Comparison of ENCODE assay signal across 17 cellular contexts in genomic region chr19:14150770-14151661, GRCh38. TPM values are rescaled to one million over a fixed set of nuclear protein-coding genes. Genes with fewer than 3 reads are reported as not detected.
A peak's percentile ranks its signal among the peaks of the same experiment; 100 is the strongest.
DNase-seq lines count a peak whose midpoint lies in the region; ATAC-seq and TF ChIP-seq lines count a peak whose summit lies in the region.
"Had no signal": no experiment of that assay in that cellular context is flagged by ENCODE, and none has a peak within 500 bp of the region (broad histone marks: within the 10 kb centered on the region; RNA-seq: fewer than 3 reads in every experiment).

No MANE protein-coding gene starts in this region.

- DNase-seq in activated naive CD4-positive, alpha-beta T cell treated with anti-CD3 and anti-CD28 coated beads for 36 hours, result no peak
- DNase-seq in activated naive CD4-positive, alpha-beta T cell (lab: John Stamatoyannopoulos, UW), result no peak
- no peak for DNase-seq in CD4-positive, alpha-beta memory T cell
- DNase-seq in esophagus squamous epithelium (lab: John Stamatoyannopoulos, UW) (no peak), gastrocnemius medialis (no peak), NCI-H2171 treated with DMSO at 0.1 percent for 48 hours (lab: John Stamatoyannopoulos, UW) (no peak), trophoblast cell (no peak), HPDE6-E6E7 (ENCODE audit: extremely low spot score) (no peak)
- DNase-seq: aorta; H9; KG1; NCI-H526 treated with DMSO at 0.1 percent for 48 hours; PC-3; stimulated activated CD4-positive, alpha-beta T cell treated with anti-CD3 and anti-CD28 coated beads, Interleukin-15, amount 100 ng/mL, for 24 hours had no signal

- peak overlapping the region; percentile 24 for H3K27ac Mint-ChIP-seq in activated naive CD4-positive, alpha-beta T cell treated with anti-CD3 and anti-CD28 coated beads for 36 hours
- peak overlapping the region; percentile 37 to 99 (median 97) for H3K27ac Mint-ChIP-seq in CD4-positive, alpha-beta memory T cell
- H3K27ac Mint-ChIP-seq: stimulated activated naive CD8-positive, alpha-beta T cell treated with anti-CD3 and anti-CD28 coated beads, Interleukin-15, Interleukin-2, amounts not matched to agents 100 ng/mL and 50 ng/mL, for 24 hours had no signal

- H2AFZ ChIP-seq in trophoblast cell (ENCODE audit: insufficient read depth, low read length, poor library complexity), result no peak overlapping the region

- peaks cover 10% of the 10 kb centered on the region for H3K36me3 ChIP-seq in CD4-positive, alpha-beta memory T cell (ENCODE audit: insufficient read depth, low read length)
- peaks cover 0 to 46% (median 4%) of the 10 kb centered on the region in 3 donors for H3K36me3 ChIP-seq in esophagus squamous epithelium
- no peaks in the 10 kb centered on the region for H3K36me3 ChIP-seq in gastrocnemius medialis
- H3K36me3 ChIP-seq in trophoblast cell (ENCODE audit: control insufficient read depth in 1 of 2, insufficient read depth in 2 of 2, low read length in 2 of 2), result no peaks in the 10 kb centered on the region

- H3K4me1 ChIP-seq in CD4-positive, alpha-beta memory T cell (ENCODE audit: insufficient read depth, low read length), result peaks cover 31% of the 10 kb centered on the region
- H3K4me1 ChIP-seq in esophagus squamous epithelium, result peaks cover 25 to 34% (median 29%) of the 10 kb centered on the region in 3 donors
- peaks cover 11 to 19% of the 10 kb centered on the region in 2 donors for H3K4me1 ChIP-seq in gastrocnemius medialis
- peaks cover 7% of the 10 kb centered on the region in 2 experiments for H3K4me1 ChIP-seq in trophoblast cell (ENCODE audit: control insufficient read depth in 1 of 2, insufficient read depth in 2 of 2, low read length in 2 of 2)

- no peaks in the 10 kb centered on the region for H3K27me3 ChIP-seq in CD4-positive, alpha-beta memory T cell (ENCODE audit: insufficient read depth, low read length)
- H3K27me3 ChIP-seq in esophagus squamous epithelium (no peaks in the 10 kb centered on the region), gastrocnemius medialis (no peaks in the 10 kb centered on the region), trophoblast cell (ENCODE audit: insufficient read depth, low read length) (no peaks in the 10 kb centered on the region)

- intact Hi-C loops in activated naive CD4-positive, alpha-beta T cell treated with anti-CD3 and anti-CD28 coated beads for 36 hours (cut with micrococcal nuclease), result no loop called here
- intact Hi-C loops in CD4-positive, alpha-beta memory T cell (cut with micrococcal nuclease), result no loop called here
- intact Hi-C loops in esophagus squamous epithelium (cut with DNase I) (no loop called here), gastrocnemius medialis (cut with DNase I; ENCODE audit: low total_unique reads) (no loop called here)

- no peaks in the 10 kb centered on the region for H3K79me2 ChIP-seq in trophoblast cell (ENCODE audit: control insufficient read depth, insufficient read depth, low read length, poor library complexity)

- TF ChIP-seq POLR2A in esophagus squamous epithelium (IDR thresholded peaks at IDR 0.05) (no peak), gastrocnemius medialis (IDR thresholded peaks at IDR 0.05) (no peak)

- CTCF ChIA-PET in activated naive CD4-positive, alpha-beta T cell treated with anti-CD3 and anti-CD28 coated beads for 36 hours (lab: Charles Lee), result interaction anchor here (0.6 to 2.1 kb wide), 2 partner anchors 14 to 197 kb away, joined by 3 to 13 read pairs; partner anchors contain the start of gene ASF1B
- CTCF ChIA-PET in CD4-positive, alpha-beta memory T cell (lab: Charles Lee; ENCODE audit: partially characterized antibody), result interaction anchor here (1.9 to 4.3 kb wide), 2 partner anchors 15 to 17 kb away, joined by 5 to 29 read pairs; partner anchors contain the start of gene ASF1B

- no peak overlapping the region for H3K14ac ChIP-seq in trophoblast cell (ENCODE audit: low read length)

- H2BK12ac ChIP-seq in trophoblast cell (ENCODE audit: low read length), result no peak overlapping the region

- H3K79me1 ChIP-seq in trophoblast cell (ENCODE audit: low read length), result peaks cover 2% of the 10 kb centered on the region

- no peak overlapping the region for H4K91ac ChIP-seq in trophoblast cell (ENCODE audit: low read depth, low read length)

- no peak overlapping the region for H2BK120ac ChIP-seq in trophoblast cell (ENCODE audit: insufficient read depth, low read length, poor library complexity)

- no peak overlapping the region for H3K4ac ChIP-seq in trophoblast cell (ENCODE audit: low read depth, low read length)

- no peak overlapping the region for H3K4me2 ChIP-seq in trophoblast cell (ENCODE audit: low read length)

- no peak overlapping the region for H3K18ac ChIP-seq in trophoblast cell (ENCODE audit: low read length)

- peaks cover 4% of the 10 kb centered on the region for H3K36me3 Mint-ChIP-seq in activated naive CD4-positive, alpha-beta T cell treated with anti-CD3 and anti-CD28 coated beads for 36 hours (ENCODE audit: low read depth)
- peaks cover 4 to 13% of the 10 kb centered on the region in 2 donors for H3K36me3 Mint-ChIP-seq in CD4-positive, alpha-beta memory T cell

- no peak overlapping the region for H2AK5ac ChIP-seq in trophoblast cell (ENCODE audit: low read length)

- H3K4me1 Mint-ChIP-seq in activated naive CD4-positive, alpha-beta T cell treated with anti-CD3 and anti-CD28 coated beads for 36 hours (ENCODE audit: low read depth), result peaks cover 40% of the 10 kb centered on the region
- peaks cover 17 to 39% (median 24%) of the 10 kb centered on the region in 4 donors for H3K4me1 Mint-ChIP-seq in CD4-positive, alpha-beta memory T cell

- no peak overlapping the region for H3K23ac ChIP-seq in trophoblast cell (ENCODE audit: low read length)

- H3K27me3 Mint-ChIP-seq in activated naive CD4-positive, alpha-beta T cell treated with anti-CD3 and anti-CD28 coated beads for 36 hours (ENCODE audit: low read depth), result no peaks in the 10 kb centered on the region
- H3K27me3 Mint-ChIP-seq in CD4-positive, alpha-beta memory T cell, result no peaks in the 10 kb centered on the region
- H3K27me3 Mint-ChIP-seq: progenitor cell of endocrine pancreas; stimulated activated naive CD8-positive, alpha-beta T cell treated with anti-CD3 and anti-CD28 coated beads, Interleukin-15, Interleukin-2, amounts not matched to agents 100 ng/mL and 50 ng/mL, for 24 hours had no signal

- H3K27ac ChIP-seq in CD4-positive, alpha-beta memory T cell (ENCODE audit: low read depth, low read length), result peak overlapping the region; percentile 74
- peak overlapping the region in 3 of 4 donors; percentile 78 to 89 (median 85) for H3K27ac ChIP-seq in esophagus squamous epithelium
- H3K27ac ChIP-seq in gastrocnemius medialis, result peak overlapping the region in 3 of 4 donors; percentile 49 to 76 (median 73)
- H3K27ac ChIP-seq in trophoblast cell (ENCODE audit: low read depth, low read length), result no peak overlapping the region

- no peak for TF ChIP-seq CTCF in esophagus squamous epithelium (IDR thresholded peaks at IDR 0.05)
- no peak for TF ChIP-seq CTCF in gastrocnemius medialis (IDR thresholded peaks at IDR 0.05 in 4 of 5, conservative IDR thresholded peaks at IDR 0.05 in 1 of 5)

- no peaks in the 10 kb centered on the region for H3K9me3 Mint-ChIP-seq in activated naive CD4-positive, alpha-beta T cell treated with anti-CD3 and anti-CD28 coated beads for 36 hours
- H3K9me3 Mint-ChIP-seq in CD4-positive, alpha-beta memory T cell, result no peaks in the 10 kb centered on the region
- H3K9me3 Mint-ChIP-seq: activated T-helper 1 cell treated with anti-CD3 and anti-CD28 coated beads, Interleukin-12 subunit alpha, Interleukin-12 subunit beta, Interleukin-2, Interleukin-4 antibody, amounts not matched to agents 30 ng/mL and 10 ng/mL and 1 ng/mL, durations not matched to agents 14 hours and 24 hours and 36 hours; H9; stimulated activated naive CD8-positive, alpha-beta T cell treated with anti-CD3 and anti-CD28 coated beads, Interleukin-15, Interleukin-2, amounts not matched to agents 100 ng/mL and 50 ng/mL, for 24 hours had no signal

- no peak overlapping the region for H4K8ac ChIP-seq in trophoblast cell (ENCODE audit: low read depth, low read length)

- WGBS in esophagus squamous epithelium, 2 donors, result 50 to 85% methylated on average over 3 to 4 of the region's 47 CpGs
- WGBS in trophoblast cell (ENCODE audit: extremely low coverage, insufficient coverage, insufficient read length), result no CpG with 5 or more reads among the region's 47 CpGs

- no peaks in the 10 kb centered on the region for H3K9me3 ChIP-seq in CD4-positive, alpha-beta memory T cell (ENCODE audit: control insufficient read depth in 1 of 2, low read length in 2 of 2)
- H3K9me3 ChIP-seq in esophagus squamous epithelium (no peaks in the 10 kb centered on the region), gastrocnemius medialis (no peaks in the 10 kb centered on the region), trophoblast cell (ENCODE audit: insufficient read depth, low read depth, low read length) (no peaks in the 10 kb centered on the region)

- H2BK5ac ChIP-seq in trophoblast cell (ENCODE audit: low read depth, low read length, poor library complexity), result no peak overlapping the region

- H3K4me3 ChIP-seq in CD4-positive, alpha-beta memory T cell (ENCODE audit: low read length in 2 of 2), result peak overlapping the region in 1 of 2 donors; percentile 52
- H3K4me3 ChIP-seq in esophagus squamous epithelium, result no peak overlapping the region
- no peak overlapping the region for H3K4me3 ChIP-seq in gastrocnemius medialis
- H3K4me3 ChIP-seq in trophoblast cell (ENCODE audit: low read depth, low read length), result no peak overlapping the region

- POLR2A ChIA-PET in CD4-positive, alpha-beta memory T cell (lab: Charles Lee; ENCODE audit: partially characterized antibody), result interaction anchor here (0.6 to 4.5 kb wide), 5 partner anchors 14 to 1418 kb away, joined by 3 to 48 read pairs (median 8); partner anchors contain the start of genes ADGRE5 and ASF1B

- no peak overlapping the region for H3K4me3 Mint-ChIP-seq in activated naive CD4-positive, alpha-beta T cell treated with anti-CD3 and anti-CD28 coated beads for 36 hours
- peak overlapping the region in 3 of 8 donors; percentile 24 to 82 (median 41) for H3K4me3 Mint-ChIP-seq in CD4-positive, alpha-beta memory T cell
- H3K4me3 Mint-ChIP-seq: H9; stimulated activated naive CD8-positive, alpha-beta T cell treated with anti-CD3 and anti-CD28 coated beads, Interleukin-15, Interleukin-2, amounts not matched to agents 100 ng/mL and 50 ng/mL, for 24 hours had no signal

- H3K9ac ChIP-seq in trophoblast cell (ENCODE audit: low read length), result no peak overlapping the region

- ATAC-seq in gastrocnemius medialis, result no peak
- ATAC-seq: PC-3 had no signal

- H4K12ac ChIP-seq in trophoblast cell (ENCODE audit: low read depth, low read length), result no peak overlapping the region

- in situ Hi-C loops in gastrocnemius medialis (cut with MboI; ENCODE audit: low sequenced_read_pairs in 4 of 4), result no loop called here

RNA-seq across cellular contexts. Expression of gene ASF1B, which starts 14.6 kb away (rescaled TPM):
- total RNA-seq in activated naive CD4-positive, alpha-beta T cell treated with anti-CD3 and anti-CD28 coated beads for 36 hours, result 10 to 100 TPM; 54.7 to 56.6 TPM
- 1 to 10 TPM; 2.3 to 3.0 TPM for total RNA-seq in CD4-positive, alpha-beta memory T cell
- polyA plus RNA-seq in CD4-positive, alpha-beta memory T cell, result 1 to 10 TPM; 1.8 to 3.0 TPM
- total RNA-seq in esophagus squamous epithelium (10 to 100 TPM in 2 of 4 donors, 1 to 10 TPM in 2; 3.2 to 25.6 (median 14.2) TPM), gastrocnemius medialis (1 to 10 TPM in 3 of 4 donors, not detected in 1; 1.2 to 4.1 (median 1.5) TPM)
- polyA plus RNA-seq in trophoblast cell (2013), result 14.9 and 16.1 TPM in 2 replicates

RNA-seq across cellular contexts. Expression of gene PRKACA, which starts 33.5 kb away (rescaled TPM):
- total RNA-seq in activated naive CD4-positive, alpha-beta T cell treated with anti-CD3 and anti-CD28 coated beads for 36 hours, result 10 to 100 TPM; 48.2 to 60.0 TPM
- 10 to 100 TPM; 48.9 to 51.7 TPM for total RNA-seq in CD4-positive, alpha-beta memory T cell
- polyA plus RNA-seq in CD4-positive, alpha-beta memory T cell, result 1 to 10 TPM in 1 of 2 donors, under 1 TPM in 1; 0.42 to 2.2 TPM
- total RNA-seq in esophagus squamous epithelium (10 to 100 TPM; 28.6 to 42.8 (median 37.0) TPM), gastrocnemius medialis (100 to 1,000 TPM in 3 of 4 donors, 10 to 100 TPM in 1; 74.7 to 180 (median 147) TPM)
- polyA plus RNA-seq in trophoblast cell (2013), result 55.0 and 56.5 TPM in 2 replicates

RNA-seq across cellular contexts. Expression of gene ADGRL1, which starts 55.0 kb away (rescaled TPM):
- 10 to 100 TPM; 13.5 to 14.6 TPM for total RNA-seq in activated naive CD4-positive, alpha-beta T cell treated with anti-CD3 and anti-CD28 coated beads for 36 hours
- 10 to 100 TPM; 19.3 to 22.0 TPM for total RNA-seq in CD4-positive, alpha-beta memory T cell
- 1 to 10 TPM in 1 of 2 donors, under 1 TPM in 1; 0.55 to 1.3 TPM for polyA plus RNA-seq in CD4-positive, alpha-beta memory T cell
- total RNA-seq in esophagus squamous epithelium (10 to 100 TPM in 2 of 4 donors, 1 to 10 TPM in 2; 6.2 to 21.5 (median 10.7) TPM), gastrocnemius medialis (1 to 10 TPM in 2 of 4 donors, under 1 TPM in 2; 0.76 to 3.5 (median 1.2) TPM)
- 4.7 and 4.9 TPM in 2 replicates for polyA plus RNA-seq in trophoblast cell (2013)
